ENCODE assay signal across 43 cellular contexts in the genomic region with DNA sequence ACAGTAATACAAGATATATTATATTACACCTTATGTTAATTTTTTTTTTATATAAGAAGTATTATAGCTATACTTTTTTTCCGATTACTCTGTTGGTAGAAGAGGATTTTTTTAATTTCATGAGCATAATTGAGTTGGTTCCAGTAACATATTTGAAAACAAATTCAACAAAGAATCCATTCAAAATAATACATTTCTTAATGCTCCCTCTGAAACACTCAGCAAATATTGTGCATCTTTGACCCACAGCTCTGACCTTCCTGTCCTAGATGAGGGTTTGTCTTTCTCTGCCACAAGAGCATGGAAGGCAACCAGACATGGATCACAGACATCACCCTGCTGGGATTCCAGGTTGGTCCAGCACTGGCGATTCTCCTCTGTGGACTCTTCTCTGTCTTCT. TPM values are rescaled to one million over a fixed set of nuclear protein-coding genes. Genes with fewer than 3 reads are reported as not detected.
"Had no signal": no experiment of that assay in that cellular context is flagged by ENCODE, and none has a peak within 500 bp of the region (broad histone marks: within the 10 kb centered on the region; RNA-seq: fewer than 3 reads in every experiment).

A gene with protein sequence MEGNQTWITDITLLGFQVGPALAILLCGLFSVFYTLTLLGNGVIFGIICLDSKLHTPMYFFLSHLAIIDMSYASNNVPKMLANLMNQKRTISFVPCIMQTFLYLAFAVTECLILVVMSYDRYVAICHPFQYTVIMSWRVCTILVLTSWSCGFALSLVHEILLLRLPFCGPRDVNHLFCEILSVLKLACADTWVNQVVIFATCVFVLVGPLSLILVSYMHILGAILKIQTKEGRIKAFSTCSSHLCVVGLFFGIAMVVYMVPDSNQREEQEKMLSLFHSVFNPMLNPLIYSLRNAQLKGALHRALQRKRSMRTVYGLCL (plus strand): TSS at position 301 of the 400 bp plus-strand sequence. CDS start 0 bp downstream, at position 301.

- H3K27ac ChIP-seq: adrenal gland, ascending aorta, body of pancreas, brain microvascular endothelial cell, breast epithelium, cardiac muscle cell had no signal

- H3K36me3 ChIP-seq: adrenal gland, ascending aorta, brain microvascular endothelial cell, breast epithelium, cardiac muscle cell had no signal

- H3K27ac Mint-ChIP-seq: activated naive CD4-positive, alpha-beta T cell treated with anti-CD3 and anti-CD28 coated beads for 36 hours; activated naive CD4-positive, alpha-beta T cell treated with anti-CD3 and anti-CD28 coated beads, Interleukin-2, amount 10 ng/mL, durations not matched to agents 7 days and 5 days; activated naive CD4-positive, alpha-beta T cell treated with anti-CD3 and anti-CD28 coated beads, Interleukin-2, amount 50 U/mL, for 24 hours; activated naive CD4-positive, alpha-beta T cell treated with anti-CD3 and anti-CD28 coated beads, Interleukin-2, amount 50 U/mL, for 72 hours; activated naive CD8-positive, alpha-beta T cell; activated naive CD8-positive, alpha-beta T cell treated with anti-CD3 and anti-CD28 coated beads for 36 hours; activated naive CD8-positive, alpha-beta T cell treated with anti-CD3 and anti-CD28 coated beads, Interleukin-2, amount 10 ng/mL, durations not matched to agents 7 days and 5 days; activated naive CD8-positive, alpha-beta T cell treated with anti-CD3 and anti-CD28 coated beads, Interleukin-2, amount 50 U/mL, for 24 hours; activated T-cell treated with anti-CD3 and anti-CD28 coated beads, Interleukin-2, amount 50 U/mL, for 24 hours; activated T-cell treated with anti-CD3 and anti-CD28 coated beads, Interleukin-2, amount 50 U/mL, for 72 hours; activated T-helper 1 cell treated with anti-CD3 and anti-CD28 coated beads, Interleukin-12 subunit alpha, Interleukin-12 subunit beta, Interleukin-2, Interleukin-4 antibody, amounts not matched to agents 30 ng/mL and 10 ng/mL and 1 ng/mL, durations not matched to agents 14 hours and 24 hours and 36 hours; activated T-helper 17 cell treated with anti-CD3 and anti-CD28 coated beads, Interleukin-2, amount 50 U/mL, for 72 hours; activated T-helper 2 cell treated with anti-CD3 and anti-CD28 coated beads, Interferon-gamma antibody, Interleukin-2, Interleukin-4, amounts not matched to agents 10 μg/mL and 5 μg/mL and 100 μg/mL, durations not matched to agents 14 hours and 24 hours and 36 hours; brain had no signal

- H3K4me1 Mint-ChIP-seq: activated naive CD4-positive, alpha-beta T cell treated with anti-CD3 and anti-CD28 coated beads, Interleukin-2, amount 10 ng/mL, durations not matched to agents 7 days and 5 days; activated naive CD4-positive, alpha-beta T cell treated with anti-CD3 and anti-CD28 coated beads, Interleukin-2, amount 50 U/mL, for 24 hours; activated naive CD8-positive, alpha-beta T cell treated with anti-CD3 and anti-CD28 coated beads for 36 hours; activated naive CD8-positive, alpha-beta T cell treated with anti-CD3 and anti-CD28 coated beads, Interleukin-2, amount 10 ng/mL, durations not matched to agents 7 days and 5 days; activated naive CD8-positive, alpha-beta T cell treated with anti-CD3 and anti-CD28 coated beads, Interleukin-2, amount 50 U/mL, for 24 hours; activated T-helper 17 cell treated with anti-CD3 and anti-CD28 coated beads, Interleukin-2, amount 50 U/mL, for 72 hours; brain; central memory CD8-positive, alpha-beta T cell had no signal

- FAIRE-seq: astrocyte had no signal

- H3K9me3 ChIP-seq: adrenal gland, ascending aorta, body of pancreas, breast epithelium had no signal

- H3K4me1 ChIP-seq: adrenal gland, ascending aorta, body of pancreas, breast epithelium had no signal

- DNase-seq: activated effector memory CD4-positive, alpha-beta T cell treated with anti-CD3 and anti-CD28 coated beads, Interleukin-2, amount 50 U/mL, for 16 hours; activated effector memory CD4-positive, alpha-beta T cell treated with Interleukin-2 at 50 U/mL for 16 hours; activated gamma-delta T cell; activated gamma-delta T cell treated with Interleukin-2 at 50 U/mL for 16 hours; activated naive CD4-positive, alpha-beta T cell; activated naive CD4-positive, alpha-beta T cell treated with anti-CD3 and anti-CD28 coated beads for 36 hours; activated naive CD4-positive, alpha-beta T cell treated with anti-CD3 and anti-CD28 coated beads, Interleukin-2, amount 10 ng/mL, durations not matched to agents 7 days and 5 days; activated naive CD4-positive, alpha-beta T cell treated with anti-CD3 and anti-CD28 coated beads, Interleukin-2, amount 50 U/mL, for 16 hours; activated naive CD4-positive, alpha-beta T cell treated with Interleukin-2 at 50 U/mL for 16 hours; activated naive CD8-positive, alpha-beta T cell treated with anti-CD3 and anti-CD28 coated beads for 36 hours; activated naive CD8-positive, alpha-beta T cell treated with anti-CD3 and anti-CD28 coated beads, Interleukin-2, amount 10 ng/mL, durations not matched to agents 7 days and 5 days; activated naive CD8-positive, alpha-beta T cell treated with anti-CD3 and anti-CD28 coated beads, Interleukin-2, amount 50 U/mL, for 24 hours; activated T-cell treated with anti-CD3 and anti-CD28 coated beads, Interleukin-2, amount 50 U/mL, for 1 hour; activated T-cell treated with anti-CD3 and anti-CD28 coated beads, Interleukin-2, amount 50 U/mL, for 24 hours; activated T-cell treated with anti-CD3 and anti-CD28 coated beads, Interleukin-2, amount 50 U/mL, for 4 hours; activated T-cell treated with anti-CD3 and anti-CD28 coated beads, Interleukin-2, amount 50 U/mL, for 48 hours; activated T-cell treated with anti-CD3 and anti-CD28 coated beads, Interleukin-2, amount 50 U/mL, for 72 hours; adrenal gland; amniotic stem cell; amygdala; anterior cingulate cortex; aorta; body of pancreas; brain microvascular endothelial cell; caudate nucleus; central memory CD4-positive, alpha-beta T cell; cerebellar nuclear complex had no signal

- H3K4me3 Mint-ChIP-seq: activated naive CD4-positive, alpha-beta T cell treated with anti-CD3 and anti-CD28 coated beads for 36 hours; activated naive CD4-positive, alpha-beta T cell treated with anti-CD3 and anti-CD28 coated beads, Interleukin-2, amount 10 ng/mL, durations not matched to agents 7 days and 5 days; activated naive CD4-positive, alpha-beta T cell treated with anti-CD3 and anti-CD28 coated beads, Interleukin-2, amount 50 U/mL, for 24 hours; activated naive CD8-positive, alpha-beta T cell; activated naive CD8-positive, alpha-beta T cell treated with anti-CD3 and anti-CD28 coated beads for 36 hours; activated naive CD8-positive, alpha-beta T cell treated with anti-CD3 and anti-CD28 coated beads, Interleukin-2, amount 10 ng/mL, durations not matched to agents 7 days and 5 days; activated naive CD8-positive, alpha-beta T cell treated with anti-CD3 and anti-CD28 coated beads, Interleukin-2, amount 50 U/mL, for 24 hours; activated T-cell treated with anti-CD3 and anti-CD28 coated beads, Interleukin-2, amount 50 U/mL, for 24 hours; activated T-cell treated with anti-CD3 and anti-CD28 coated beads, Interleukin-2, amount 50 U/mL, for 4 hours; activated T-cell treated with anti-CD3 and anti-CD28 coated beads, Interleukin-2, amount 50 U/mL, for 72 hours; activated T-helper 1 cell treated with anti-CD3 and anti-CD28 coated beads, Interleukin-12 subunit alpha, Interleukin-12 subunit beta, Interleukin-2, Interleukin-4 antibody, amounts not matched to agents 30 ng/mL and 10 ng/mL and 1 ng/mL, durations not matched to agents 14 hours and 24 hours and 36 hours; activated T-helper 17 cell treated with anti-CD3 and anti-CD28 coated beads, Interleukin-2, amount 50 U/mL, for 72 hours; brain; central memory CD8-positive, alpha-beta T cell had no signal

- H3K36me3 Mint-ChIP-seq: activated naive CD4-positive, alpha-beta T cell treated with anti-CD3 and anti-CD28 coated beads, Interleukin-2, amount 10 ng/mL, durations not matched to agents 7 days and 5 days; activated naive CD4-positive, alpha-beta T cell treated with anti-CD3 and anti-CD28 coated beads, Interleukin-2, amount 50 U/mL, for 72 hours; activated naive CD8-positive, alpha-beta T cell; activated naive CD8-positive, alpha-beta T cell treated with anti-CD3 and anti-CD28 coated beads for 36 hours; activated naive CD8-positive, alpha-beta T cell treated with anti-CD3 and anti-CD28 coated beads, Interleukin-2, amount 10 ng/mL, durations not matched to agents 7 days and 5 days; brain had no signal

- ATAC-seq: activated naive CD4-positive, alpha-beta T cell treated with anti-CD3 and anti-CD28 coated beads, Interleukin-2, amount 50 U/mL, for 72 hours; activated naive CD8-positive, alpha-beta T cell treated with anti-CD3 and anti-CD28 coated beads, Interleukin-2, amount 50 U/mL, for 24 hours; activated T-cell treated with anti-CD3 and anti-CD28 coated beads, Interleukin-2, amount 50 U/mL, for 4 hours; activated T-cell treated with anti-CD3 and anti-CD28 coated beads, Interleukin-2, amount 50 U/mL, for 72 hours; activated T-helper 17 cell treated with anti-CD3 and anti-CD28 coated beads, Interleukin-2, amount 50 U/mL, for 72 hours; body of pancreas had no signal

- H3K9me3 Mint-ChIP-seq: activated naive CD4-positive, alpha-beta T cell treated with anti-CD3 and anti-CD28 coated beads for 36 hours; activated naive CD4-positive, alpha-beta T cell treated with anti-CD3 and anti-CD28 coated beads, Interleukin-2, amount 10 ng/mL, durations not matched to agents 7 days and 5 days; activated naive CD4-positive, alpha-beta T cell treated with anti-CD3 and anti-CD28 coated beads, Interleukin-2, amount 50 U/mL, for 24 hours; activated naive CD4-positive, alpha-beta T cell treated with anti-CD3 and anti-CD28 coated beads, Interleukin-2, amount 50 U/mL, for 72 hours; activated naive CD8-positive, alpha-beta T cell treated with anti-CD3 and anti-CD28 coated beads for 36 hours; activated naive CD8-positive, alpha-beta T cell treated with anti-CD3 and anti-CD28 coated beads, Interleukin-2, amount 10 ng/mL, durations not matched to agents 7 days and 5 days; activated naive CD8-positive, alpha-beta T cell treated with anti-CD3 and anti-CD28 coated beads, Interleukin-2, amount 50 U/mL, for 24 hours; activated T-cell treated with anti-CD3 and anti-CD28 coated beads, Interleukin-2, amount 50 U/mL, for 24 hours; activated T-cell treated with anti-CD3 and anti-CD28 coated beads, Interleukin-2, amount 50 U/mL, for 4 hours; activated T-cell treated with anti-CD3 and anti-CD28 coated beads, Interleukin-2, amount 50 U/mL, for 72 hours; activated T-helper 1 cell treated with anti-CD3 and anti-CD28 coated beads, Interleukin-12 subunit alpha, Interleukin-12 subunit beta, Interleukin-2, Interleukin-4 antibody, amounts not matched to agents 30 ng/mL and 10 ng/mL and 1 ng/mL, durations not matched to agents 14 hours and 24 hours and 36 hours; activated T-helper 17 cell treated with anti-CD3 and anti-CD28 coated beads, Interleukin-2, amount 50 U/mL, for 72 hours; activated T-helper 2 cell treated with anti-CD3 and anti-CD28 coated beads, Interferon-gamma antibody, Interleukin-2, Interleukin-4, amounts not matched to agents 10 μg/mL and 5 μg/mL and 100 μg/mL, durations not matched to agents 14 hours and 24 hours and 36 hours; brain; central memory CD8-positive, alpha-beta T cell had no signal

- H3K4me3 ChIP-seq: adrenal gland, ascending aorta, body of pancreas, breast epithelium, cardiac muscle cell had no signal

- H3K27me3 ChIP-seq: ascending aorta, body of pancreas, brain microvascular endothelial cell, breast epithelium, cardiac muscle cell had no signal

RNA-seq across cellular contexts. Expression of the gene that starts here (rescaled TPM):
- total RNA-seq: activated naive CD4-positive, alpha-beta T cell treated with anti-CD3 and anti-CD28 coated beads for 36 hours; activated naive CD4-positive, alpha-beta T cell treated with anti-CD3 and anti-CD28 coated beads, Interleukin-2, amount 50 U/mL, for 72 hours; activated naive CD8-positive, alpha-beta T cell treated with anti-CD3 and anti-CD28 coated beads for 36 hours; activated naive CD8-positive, alpha-beta T cell treated with anti-CD3 and anti-CD28 coated beads, Interleukin-2, amount 10 ng/mL, durations not matched to agents 7 days and 5 days; activated T-cell treated with anti-CD3 and anti-CD28 coated beads, Interleukin-2, amount 50 U/mL, for 4 hours; activated T-cell treated with anti-CD3 and anti-CD28 coated beads, Interleukin-2, amount 50 U/mL, for 72 hours; activated T-helper 1 cell treated with anti-CD3 and anti-CD28 coated beads, Interleukin-12 subunit alpha, Interleukin-12 subunit beta, Interleukin-2, Interleukin-4 antibody, amounts not matched to agents 30 ng/mL and 10 ng/mL and 1 ng/mL, durations not matched to agents 14 hours and 24 hours and 36 hours; activated T-helper 17 cell treated with anti-CD3 and anti-CD28 coated beads, Interleukin-2, amount 50 U/mL, for 72 hours; activated T-helper 2 cell treated with anti-CD3 and anti-CD28 coated beads, Interferon-gamma antibody, Interleukin-2, Interleukin-4, amounts not matched to agents 10 μg/mL and 5 μg/mL and 100 μg/mL, durations not matched to agents 14 hours and 24 hours and 36 hours; adrenal gland; aorta; ascending aorta; astrocyte; body of pancreas; breast epithelium; bronchial epithelial cell; cardiac muscle cell; cardiac septum; cerebellum had no signal
- polyA plus RNA-seq: adipose tissue, adrenal gland, aorta, cardiac muscle cell had no signal
